ENCODE assay signal across 3 cellular contexts in genomic region chr5:177832287-177832686, GRCh38. TPM values are rescaled to one million over a fixed set of nuclear protein-coding genes. Genes with fewer than 3 reads are reported as not detected.
"Had no signal": no experiment of that assay in that cellular context is flagged by ENCODE, and none has a peak within 500 bp of the region (broad histone marks: within the 10 kb centered on the region; RNA-seq: fewer than 3 reads in every experiment).

No MANE protein-coding gene starts in this region.

RNA-seq across cellular contexts. Expression of gene FAM153A, which starts 49.6 kb away (rescaled TPM):
- total RNA-seq: HepG2, HFFc6 had no signal
- polyA plus RNA-seq: HepG2, IgD-negative memory B cell had no signal
